20 cellular contexts compared by ENCODE assay signal in the genomic region with DNA sequence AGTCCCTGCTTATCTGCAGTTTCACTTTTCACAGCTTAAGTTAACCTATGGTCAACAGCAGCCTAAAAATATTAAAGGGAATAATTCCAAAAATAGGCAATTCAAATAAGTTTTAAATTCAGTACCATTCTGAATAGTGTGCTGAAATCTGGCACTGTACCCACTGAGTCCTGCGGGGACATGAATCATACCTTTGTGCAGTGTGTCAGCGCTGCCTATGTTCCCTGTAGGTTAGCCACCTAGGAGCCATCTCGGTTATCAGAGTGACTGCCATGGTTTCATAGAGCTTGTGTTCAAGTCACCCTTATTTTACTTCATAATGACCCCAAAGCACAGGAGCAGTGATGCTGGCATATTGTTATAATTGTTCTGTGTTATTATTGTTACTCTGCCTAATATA.
"Had no signal": no experiment of that assay in that cellular context is flagged by ENCODE, and none has a peak within 500 bp of the region (broad histone marks: within the 10 kb centered on the region; RNA-seq: fewer than 3 reads in every experiment).

No MANE protein-coding gene starts in this region.

- H3K4me3 ChIP-seq: colonic mucosa, gastroesophageal sphincter, hepatocyte, mucosa of descending colon, spleen, tibial artery, upper lobe of left lung, uterus had no signal

- H3K27me3 ChIP-seq: colonic mucosa, gastroesophageal sphincter, hepatocyte, neutrophil, spleen, tibial artery, upper lobe of left lung, uterus had no signal

- H3K27ac Mint-ChIP-seq: endodermal cell; naive thymus-derived CD8-positive, alpha-beta T cell had no signal

- H3K27ac ChIP-seq: colonic mucosa, gastroesophageal sphincter, hepatocyte, neutrophil, spleen, tibial artery, upper lobe of left lung, uterus had no signal

- H3K79me2 ChIP-seq: hepatocyte had no signal

- H3K4me3 Mint-ChIP-seq: endodermal cell; naive thymus-derived CD8-positive, alpha-beta T cell had no signal

- H2AFZ ChIP-seq: hepatocyte had no signal

- H3K36me3 ChIP-seq: colonic mucosa, gastroesophageal sphincter, neutrophil, spleen, tibial artery, upper lobe of left lung, uterus had no signal

- H3K4me1 ChIP-seq: colonic mucosa, spleen, uterus had no signal

- H3K36me3 Mint-ChIP-seq: naive thymus-derived CD8-positive, alpha-beta T cell had no signal

- H3K9me3 ChIP-seq: colonic mucosa, gastroesophageal sphincter, mucosa of descending colon, neutrophil, tibial artery, upper lobe of left lung, uterus had no signal

- ATAC-seq: gastroesophageal sphincter; mucosa of descending colon; naive thymus-derived CD8-positive, alpha-beta T cell; sciatic nerve had no signal

- DNase-seq: colonic mucosa; dermis blood vessel endothelial cell; effector CD4-positive, alpha-beta T cell; endodermal cell; kidney glomerular epithelial cell; mucosa of descending colon; naive thymus-derived CD8-positive, alpha-beta T cell; posterior cingulate gyrus; spleen; stimulated activated CD4-positive, alpha-beta T cell treated with anti-CD3 and anti-CD28 coated beads, Interleukin-15, amount 100 ng/mL, for 24 hours; stimulated activated CD4-positive, alpha-beta T cell treated with anti-CD3 and anti-CD28 coated beads, Interleukin-1b, Interleukin-23, amount 100 ng/mL, for 48 hours; stimulated activated CD4-positive, alpha-beta T cell treated with anti-CD3 and anti-CD28 coated beads, Interleukin-4, amount 100 ng/mL, for 4 hours; stimulated activated naive CD4-positive, alpha-beta T cell treated with Interleukin-2 at 50 U/mL for 16 hours; tibial artery; upper lobe of left lung; uterus had no signal

- H3K4me2 ChIP-seq: hepatocyte had no signal
